In the genomic region with DNA sequence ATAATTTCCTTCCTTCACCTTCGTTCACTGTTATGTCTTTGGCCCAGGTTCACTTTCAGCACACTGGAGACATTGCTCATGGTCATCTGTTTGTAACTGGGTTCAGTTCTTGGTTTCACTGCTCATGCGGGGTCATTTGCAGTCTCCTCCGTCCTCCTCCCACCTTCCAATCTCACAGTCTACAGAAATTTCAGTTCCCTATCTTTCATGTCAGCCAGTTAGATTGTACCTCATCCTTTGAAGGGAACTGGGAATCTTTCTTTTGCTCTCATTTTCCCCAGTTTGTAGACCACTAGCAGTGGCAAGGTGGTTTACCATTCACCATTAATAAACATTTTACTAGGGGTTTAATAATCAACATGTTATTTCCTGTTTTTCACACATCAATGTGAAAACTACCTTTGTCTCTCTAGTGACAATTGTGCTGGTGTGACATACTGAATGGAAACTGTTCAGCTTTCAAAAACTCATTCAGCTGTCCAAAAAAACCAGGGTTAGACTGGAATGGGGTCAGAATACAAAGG, we compare ENCODE assay signal across 11 cellular contexts.
DNase-seq lines count a peak whose midpoint lies in the region; ATAC-seq, FAIRE-seq and TF ChIP-seq lines count a peak whose summit lies in the region.
"Had no signal": no experiment of that assay in that cellular context is flagged by ENCODE, and none has a peak within 500 bp of the region (broad histone marks: within the 10 kb centered on the region; RNA-seq: fewer than 3 reads in every experiment).

No MANE protein-coding gene starts in this region.

- TF ChIP-seq CTCF in coronary artery (IDR thresholded peaks at IDR 0.05), result no peak

- intact Hi-C loops in Right ventricle myocardium superior (cut with DNase I), result no loop called here

- H3K4me3 ChIP-seq in coronary artery, result no peak overlapping the region
- H3K4me3 ChIP-seq: prostate gland had no signal

- no peaks in the 10 kb centered on the region for H3K27me3 Mint-ChIP-seq in activated naive CD8-positive, alpha-beta T cell

- ATAC-seq in GM19463 (IDR thresholded peaks at IDR 0.05; ENCODE audit: unreplicated experiment), result peak; percentile 76
- ATAC-seq in HG03045 (IDR thresholded peaks at IDR 0.05; ENCODE audit: unreplicated experiment), result peak; percentile 86
- no peak for ATAC-seq in Right ventricle myocardium superior (ENCODE audit: poor library complexity)

- no peaks in the 10 kb centered on the region for H3K9me3 Mint-ChIP-seq in activated naive CD8-positive, alpha-beta T cell (ENCODE audit: low read depth)

- no peak overlapping the region for H3K4me3 Mint-ChIP-seq in activated naive CD8-positive, alpha-beta T cell

- H3K27ac Mint-ChIP-seq in activated naive CD8-positive, alpha-beta T cell, result peak overlapping the region; percentile 31

- no peak overlapping the region for H3K27ac ChIP-seq in coronary artery
- H3K27ac ChIP-seq: prostate gland had no signal

- no peak for DNase-seq in GM18507 (ENCODE audit: extremely low spot score, insufficient read length, low read depth)
- DNase-seq in NCI-H524 (lab: John Stamatoyannopoulos, UW), result no peak
- no peak for DNase-seq in coronary artery (ENCODE audit: low spot score)
- no peak for DNase-seq in Right ventricle myocardium superior
- DNase-seq in NCI-H2081 (lab: John Stamatoyannopoulos, UW), result no peak
- DNase-seq: DMS53, NCI-H2081 treated with DMSO at 0.1 percent for 48 hours had no signal

- no peaks in the 10 kb centered on the region for H3K36me3 Mint-ChIP-seq in activated naive CD8-positive, alpha-beta T cell

- FAIRE-seq in GM18507 (lab: Jason Lieb, UNC), result peak; percentile 96

- H3K4me1 Mint-ChIP-seq in activated naive CD8-positive, alpha-beta T cell (ENCODE audit: low read depth), result peaks cover 80% of the 10 kb centered on the region
